ENCODE assay signal across 13 cellular contexts in genomic region chr17:43831633-43832032, GRCh38. TPM values are rescaled to one million over a fixed set of nuclear protein-coding genes. Genes with fewer than 3 reads are reported as not detected.
DNase-seq lines count a peak whose midpoint lies in the region; ATAC-seq and TF ChIP-seq lines count a peak whose summit lies in the region.
"Had no signal": no experiment of that assay in that cellular context is flagged by ENCODE, and none has a peak within 500 bp of the region (broad histone marks: within the 10 kb centered on the region; RNA-seq: fewer than 3 reads in every experiment).

No MANE protein-coding gene starts in this region.

- H3K4me1 ChIP-seq in left ventricle myocardium inferior = peaks cover 67% of the 10 kb centered on the region
- H3K4me1 ChIP-seq in smooth muscle cell (ENCODE audit: low read depth) = peaks cover 6% of the 10 kb centered on the region

- H3K36me3 ChIP-seq in left ventricle myocardium inferior (peaks cover 43% of the 10 kb centered on the region), smooth muscle cell (ENCODE audit: low read depth) (no peaks in the 10 kb centered on the region)

- POLR2A ChIA-PET in WTC11 (lab: Charles Lee) = no interaction called here

- H3K36me3 Mint-ChIP-seq in activated CD4-positive, alpha-beta T cell treated with anti-CD3 and anti-CD28 coated beads, Interleukin-2, amount 10 ng/mL, durations not matched to agents 24 days and 14 days (ENCODE audit: low read depth) = no peaks in the 10 kb centered on the region
- peaks cover 21% of the 10 kb centered on the region for H3K36me3 Mint-ChIP-seq in WTC11

- no peaks in the 10 kb centered on the region for H3F3A ChIP-seq in smooth muscle cell (ENCODE audit: low read depth)

- peaks cover 14% of the 10 kb centered on the region for H3K4me1 Mint-ChIP-seq in activated CD4-positive, alpha-beta T cell treated with anti-CD3 and anti-CD28 coated beads, Interleukin-2, amount 10 ng/mL, durations not matched to agents 24 days and 14 days
- peaks cover 26% of the 10 kb centered on the region for H3K4me1 Mint-ChIP-seq in WTC11

- H3K9me3 Mint-ChIP-seq in activated CD4-positive, alpha-beta T cell treated with anti-CD3 and anti-CD28 coated beads, Interleukin-2, amount 10 ng/mL, durations not matched to agents 24 days and 14 days = no peaks in the 10 kb centered on the region
- H3K9me3 Mint-ChIP-seq in WTC11 = peaks cover 10% of the 10 kb centered on the region

- H3K27ac ChIP-seq in left ventricle myocardium inferior (replicated peaks) (peak overlapping the region; percentile 93), smooth muscle cell (ENCODE audit: low read depth) (no peak overlapping the region)

- H3K4me3 Mint-ChIP-seq in activated CD4-positive, alpha-beta T cell treated with anti-CD3 and anti-CD28 coated beads, Interleukin-2, amount 10 ng/mL, durations not matched to agents 24 days and 14 days = peak overlapping the region; percentile 71
- H3K4me3 Mint-ChIP-seq in WTC11 = peak overlapping the region; percentile 81

- CTCF ChIA-PET in WTC11 (lab: Charles Lee) = interaction anchor here (0.7 to 7.8 kb wide), 4 partner anchors 10 to 72 kb away, joined by 3 to 45 read pairs (median 4); partner anchors contain the start of gene CD300LG

- no peak overlapping the region for H2AFZ ChIP-seq in smooth muscle cell (ENCODE audit: low read depth)

- no peak overlapping the region for H3K27ac Mint-ChIP-seq in activated CD4-positive, alpha-beta T cell treated with anti-CD3 and anti-CD28 coated beads, Interleukin-2, amount 10 ng/mL, durations not matched to agents 24 days and 14 days
- no peak overlapping the region for H3K27ac Mint-ChIP-seq in WTC11

- intact Hi-C loops in activated CD4-positive, alpha-beta T cell treated with anti-CD3 and anti-CD28 coated beads, Interleukin-2, amount 10 ng/mL, durations not matched to agents 24 days and 14 days (cut with micrococcal nuclease) = no loop called here
- intact Hi-C loops in left ventricle myocardium inferior (cut with micrococcal nuclease) = no loop called here

- H3K9me3 ChIP-seq in left ventricle myocardium inferior (replicated peaks) (peaks cover 6% of the 10 kb centered on the region), smooth muscle cell (replicated peaks; ENCODE audit: low read depth) (no peaks in the 10 kb centered on the region)

- H3K27me3 ChIP-seq in left ventricle myocardium inferior (ENCODE audit: low read depth) (no peaks in the 10 kb centered on the region), smooth muscle cell (ENCODE audit: low read depth) (no peaks in the 10 kb centered on the region)

- H3K9ac ChIP-seq in smooth muscle cell (ENCODE audit: low read depth) = no peak overlapping the region

- H3K27me3 Mint-ChIP-seq in activated CD4-positive, alpha-beta T cell treated with anti-CD3 and anti-CD28 coated beads, Interleukin-2, amount 10 ng/mL, durations not matched to agents 24 days and 14 days = peaks cover 52% of the 10 kb centered on the region
- H3K27me3 Mint-ChIP-seq in WTC11 (ENCODE audit: low read depth) = peaks cover 36% of the 10 kb centered on the region

- DNase-seq in activated CD4-positive, alpha-beta T cell treated with anti-CD3 and anti-CD28 coated beads, Interleukin-2, amount 10 ng/mL, durations not matched to agents 24 days and 14 days = no peak
- no peak for DNase-seq in activated CD4-positive, alpha-beta T cell treated with anti-CD3 and anti-CD28 coated beads for 4 hours
- DNase-seq in WTC11 (ENCODE audit: low spot score) (no peak), left ventricle myocardium inferior (peak; percentile 83), smooth muscle cell (lab: John Stamatoyannopoulos, UW; ENCODE audit: unreplicated experiment) (no peak), GF-D8 (lab: John Stamatoyannopoulos, UW) (no peak), NCI-H748 (lab: John Stamatoyannopoulos, UW; ENCODE audit: unreplicated experiment) (no peak)
- DNase-seq: ACHN; activated CD4-positive, alpha-beta T cell treated with anti-CD3 and anti-CD28 coated beads, Interleukin-2, amount 50 U/mL, for 1 hour; anterior cingulate cortex had no signal

- H3K4me3 ChIP-seq in left ventricle myocardium inferior = peak overlapping the region; percentile 78
- H3K4me3 ChIP-seq in smooth muscle cell = no peak overlapping the region

- 85% methylated on average over 8 of the region's 8 CpGs for WGBS in smooth muscle cell (ENCODE audit: low lambda C conversion rate)

- H4K20me1 ChIP-seq in smooth muscle cell (ENCODE audit: low read depth) = peaks cover 7% of the 10 kb centered on the region

- peak overlapping the region; percentile 94 for H3K4me2 ChIP-seq in smooth muscle cell

- no peaks in the 10 kb centered on the region for H3K79me2 ChIP-seq in smooth muscle cell (ENCODE audit: low read depth)

- TF ChIP-seq CTCF in WTC11 (IDR thresholded peaks at IDR 0.05) (no peak), left ventricle myocardium inferior (IDR thresholded peaks at IDR 0.05; ENCODE audit: borderline replicate concordance) (no peak), smooth muscle cell (IDR thresholded peaks at IDR 0.05; ENCODE audit: borderline replicate concordance, insufficient read depth, poor library complexity, severe bottlenecking) (no peak)

- ATAC-seq in WTC11 (no peak), HG02588 (IDR thresholded peaks at IDR 0.05; ENCODE audit: unreplicated experiment) (no peak)

TF ChIP-seq in WTC11, 78 proteins besides CTCF, POLR2A, EP300 and RAD21:
- TF ChIP-seq ATF2 (CRISPR knock-in tag; IDR thresholded peaks at IDR 0.05; ENCODE audit: borderline replicate concordance, low read depth) (no peak), MYBL2 (CRISPR knock-in tag; IDR thresholded peaks at IDR 0.05) (no peak), ELF4 (CRISPR knock-in tag; IDR thresholded peaks at IDR 0.05; ENCODE audit: low read depth) (no peak), NR2C2 (CRISPR knock-in tag; IDR thresholded peaks at IDR 0.05) (no peak), USF2 (CRISPR knock-in tag; IDR thresholded peaks at IDR 0.05) (no peak), PRRX2 (CRISPR knock-in tag; IDR thresholded peaks at IDR 0.05) (no peak), ZNF232 (CRISPR knock-in tag; IDR thresholded peaks at IDR 0.05) (no peak)

RNA-seq across cellular contexts. Expression of gene MPP3, which starts 1.3 kb away (rescaled TPM):
- 0.63 TPM in 1 of 2 replicates, not detected in the other for total RNA-seq in activated CD4-positive, alpha-beta T cell treated with anti-CD3 and anti-CD28 coated beads, Interleukin-2, amount 10 ng/mL, durations not matched to agents 24 days and 14 days
- total RNA-seq in WTC11 (2021) (9.2 to 11.3 TPM (median 10.3 TPM) in 3 replicates), left ventricle myocardium inferior (35.2 TPM), smooth muscle cell (6.7 and 11.6 TPM in 2 replicates)
- polyA plus RNA-seq in smooth muscle cell = 7.7 and 8.1 TPM in 2 replicates

RNA-seq across cellular contexts. Expression of gene CD300LG, which starts 15.3 kb away (rescaled TPM):
- not detected in 2 replicates for total RNA-seq in activated CD4-positive, alpha-beta T cell treated with anti-CD3 and anti-CD28 coated beads, Interleukin-2, amount 10 ng/mL, durations not matched to agents 24 days and 14 days
- total RNA-seq in WTC11 (2021) (not detected in 3 replicates), left ventricle myocardium inferior (12.6 TPM), smooth muscle cell (not detected in 2 replicates)
- polyA plus RNA-seq in smooth muscle cell = not detected in 2 replicates
- total RNA-seq: LHCN-M2, RPMI7951 had no signal

RNA-seq across cellular contexts. Expression of gene CFAP97D1, which starts 51.4 kb away (rescaled TPM):
- total RNA-seq in activated CD4-positive, alpha-beta T cell treated with anti-CD3 and anti-CD28 coated beads, Interleukin-2, amount 10 ng/mL, durations not matched to agents 24 days and 14 days = not detected in 2 replicates
- total RNA-seq in WTC11 (2021) = 0.09 to 0.14 TPM (median 0.13 TPM) in 3 replicates
- 0.05 TPM for total RNA-seq in left ventricle myocardium inferior
- total RNA-seq in smooth muscle cell = 0.09 TPM in 2 replicates
- not detected in 2 replicates for polyA plus RNA-seq in smooth muscle cell
- total RNA-seq: RPMI7951 had no signal

RNA-seq across cellular contexts. Expression of gene DUSP3, which starts 52.9 kb away (rescaled TPM):
- 16.5 and 18.3 TPM in 2 replicates for total RNA-seq in activated CD4-positive, alpha-beta T cell treated with anti-CD3 and anti-CD28 coated beads, Interleukin-2, amount 10 ng/mL, durations not matched to agents 24 days and 14 days
- 28.4 to 31.5 TPM (median 30.0 TPM) in 3 replicates for total RNA-seq in WTC11 (2021)
- total RNA-seq in left ventricle myocardium inferior = 293 TPM
- 33.2 and 34.4 TPM in 2 replicates for total RNA-seq in smooth muscle cell
- polyA plus RNA-seq in smooth muscle cell = 25.6 and 35.9 TPM in 2 replicates

Comparison
In these comparisons a context has a peak if more than half of its experiments do, and no peak if none do; other contexts are left out.
1. RNA of gene CD300LG, which starts 15.3 kb away (total RNA-seq): 12.6 TPM in left ventricle myocardium inferior (single experiment); not detected in activated CD4-positive, alpha-beta T cell treated with anti-CD3 and anti-CD28 coated beads, Interleukin-2, amount 10 ng/mL, durations not matched to agents 24 days and 14 days, not detected in WTC11 and not detected in smooth muscle cell; every median in the first group is over 10 times any median in the second.